1 cellular context compared by ENCODE assay signal in genomic region chr20:56362833-56363413, GRCh38.
TF ChIP-seq lines count a peak whose summit lies in the region.

No MANE protein-coding gene starts in this region.

TF ChIP-seq in K562, 482 proteins besides CTCF, POLR2A, EP300 and RAD21 (continued from another document and continues in another):
- TF ChIP-seq ZNF407 (IDR thresholded peaks at IDR 0.05; ENCODE audit: low read depth): peak; percentile 61
- TF ChIP-seq KDM4B (IDR thresholded peaks at IDR 0.05; ENCODE audit: borderline replicate concordance in 2 of 2, low read depth in 1 of 2): no peak
- no peak for TF ChIP-seq SPI1 (IDR thresholded peaks at IDR 0.05; ENCODE audit: borderline replicate concordance, low read depth, low read length)
- no peak for TF ChIP-seq CTCFL (IDR thresholded peaks at IDR 0.05; ENCODE audit: borderline replicate concordance, insufficient read depth, low read depth, low read length, poor library complexity, severe bottlenecking)
- peak; percentile 89 for TF ChIP-seq TOE1 (IDR thresholded peaks at IDR 0.05; ENCODE audit: borderline replicate concordance)
- TF ChIP-seq TOE1 (CRISPR knock-in tag; IDR thresholded peaks at IDR 0.05; ENCODE audit: borderline replicate concordance, low read depth): no peak
- no peak; the same call in 1 of the 2 replicates for TF ChIP-seq ZNF239 (CRISPR knock-in tag; IDR thresholded peaks at IDR 0.05)
- no peak for TF ChIP-seq ADNP (tag; IDR thresholded peaks at IDR 0.05)
- no peak for TF ChIP-seq ZKSCAN3 (CRISPR knock-in tag; IDR thresholded peaks at IDR 0.05)
- TF ChIP-seq ZC3H4 (CRISPR knock-in tag; IDR thresholded peaks at IDR 0.05; ENCODE audit: borderline replicate concordance): no peak
- TF ChIP-seq TAF9B (IDR thresholded peaks at IDR 0.05; ENCODE audit: partially characterized antibody): peak; percentile 87
- no peak for TF ChIP-seq CGGBP1 (CRISPR knock-in tag; IDR thresholded peaks at IDR 0.05)
- TF ChIP-seq CBX3 (IDR thresholded peaks at IDR 0.05; ENCODE audit: borderline replicate concordance in 1 of 2, low read length in 2 of 2): no peak; a peak in 1 of 3 replicates
- no peak for TF ChIP-seq SAP30 (IDR thresholded peaks at IDR 0.05; ENCODE audit: borderline replicate concordance, insufficient read depth, low read depth, low read length, poor library complexity, severe bottlenecking)
- TF ChIP-seq NR1H2 (CRISPR knock-in tag; IDR thresholded peaks at IDR 0.05): no peak
- no peak for TF ChIP-seq EWSR1 (IDR thresholded peaks at IDR 0.05; ENCODE audit: borderline replicate concordance, low read depth, partially characterized antibody)
- no peak for TF ChIP-seq FOXJ3 (CRISPR knock-in tag; IDR thresholded peaks at IDR 0.05)
- TF ChIP-seq GTF2E2 (tag; IDR thresholded peaks at IDR 0.05): no peak
- no peak for TF ChIP-seq SRSF3 (IDR thresholded peaks at IDR 0.05; ENCODE audit: insufficient read depth, low read length)
- TF ChIP-seq ZNF253 (CRISPR knock-in tag; conservative IDR thresholded peaks at IDR 0.05): no peak
- no peak for TF ChIP-seq CREB5 (CRISPR knock-in tag; IDR thresholded peaks at IDR 0.05)
- no peak for TF ChIP-seq U2AF2 (optimal IDR thresholded peaks at IDR 0.05; ENCODE audit: low read depth, low read length)
- peak; percentile 72; the same call in 1 of the 2 replicates for TF ChIP-seq NKRF (IDR thresholded peaks at IDR 0.05; ENCODE audit: borderline replicate concordance)
- peak; percentile 97 for TF ChIP-seq KLF16 (IDR thresholded peaks at IDR 0.05)
- peak; percentile 22; the same call in 1 of the 2 replicates for TF ChIP-seq GABPA (tag; conservative IDR thresholded peaks at IDR 0.05; ENCODE audit: low read depth)
- TF ChIP-seq TAF7 (tag; IDR thresholded peaks at IDR 0.05): no peak
- no peak for TF ChIP-seq ZNF76 (CRISPR knock-in tag; IDR thresholded peaks at IDR 0.05; ENCODE audit: borderline replicate concordance)
- TF ChIP-seq CREM (IDR thresholded peaks at IDR 0.05; ENCODE audit: low read depth): peak; percentile 78
- TF ChIP-seq MLLT1 (IDR thresholded peaks at IDR 0.05): peak in 1 of 2 experiments; percentile 26; a peak in 1 of 4 replicates
- TF ChIP-seq POLR2H (tag; IDR thresholded peaks at IDR 0.05; ENCODE audit: low read depth): no peak
- no peak for TF ChIP-seq RNF219 (CRISPR knock-in tag; IDR thresholded peaks at IDR 0.05)
- TF ChIP-seq PRDM10 (IDR thresholded peaks at IDR 0.05; ENCODE audit: partially characterized antibody): peak; percentile 97
- no peak for TF ChIP-seq CCAR2 (IDR thresholded peaks at IDR 0.05; ENCODE audit: low read depth, low read length)
- 0 out of 2 replicates have a peak, but pooled peaks have one; percentile 46 for TF ChIP-seq ZNF197 (CRISPR knock-in tag; IDR thresholded peaks at IDR 0.05; ENCODE audit: low read depth)
- TF ChIP-seq RFX7 (CRISPR knock-in tag; IDR thresholded peaks at IDR 0.05): no peak
